2 cellular contexts compared by ENCODE assay signal in the genomic region with DNA sequence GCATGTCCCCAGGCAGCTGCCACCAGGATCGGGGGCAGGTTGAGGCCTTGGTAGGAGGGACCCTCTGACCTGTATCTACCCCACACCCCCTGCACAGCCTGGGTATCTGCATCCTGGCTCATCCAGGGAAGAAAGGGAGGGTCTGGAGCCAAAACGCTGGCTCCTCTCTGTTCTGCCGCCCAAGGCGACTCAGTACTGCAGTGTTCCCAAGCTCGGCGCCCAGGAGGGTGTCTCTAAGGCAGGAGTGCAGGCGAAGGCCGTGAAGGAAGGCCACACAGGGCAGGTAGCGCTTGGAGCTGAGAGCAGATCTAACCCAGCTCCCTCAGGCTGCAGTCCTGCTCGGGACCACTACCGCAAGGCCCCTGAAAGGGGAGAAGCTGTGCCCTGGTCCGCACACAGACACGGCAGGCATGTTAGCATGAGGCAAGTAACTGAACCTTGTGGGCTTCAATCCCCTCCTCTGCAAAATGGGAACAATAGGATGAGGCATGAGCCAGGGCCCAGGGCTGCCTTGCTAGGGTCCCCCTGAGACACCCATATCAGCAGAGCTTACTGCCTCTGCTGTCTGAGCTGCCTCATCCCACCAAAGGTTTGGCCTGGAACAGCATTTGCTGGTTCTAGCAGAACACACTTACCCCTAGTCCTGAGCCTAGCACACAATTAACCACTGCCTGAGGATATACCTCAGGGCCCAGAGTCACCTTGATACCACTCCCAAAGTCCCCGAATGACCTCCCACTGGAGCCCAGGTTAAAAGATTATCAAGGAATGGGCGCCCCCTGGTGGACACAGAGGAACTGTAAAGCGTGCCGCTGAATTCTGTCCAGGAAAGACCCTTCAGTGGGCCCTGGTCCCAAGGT.
TF ChIP-seq lines count a peak whose summit lies in the region.

No MANE protein-coding gene starts in this region.

TF ChIP-seq in GM23338, 12 proteins besides CTCF, POLR2A, EP300 and RAD21 (continued from another document):
- TF ChIP-seq EZH2 (IDR thresholded peaks at IDR 0.05; ENCODE audit: low read depth, unreplicated experiment) (no peak), NANOG (IDR thresholded peaks at IDR 0.05; ENCODE audit: borderline replicate concordance) (0 out of 2 replicates have a peak, but pooled peaks have one; percentile 6), CREB1 (CRISPR knock-in tag; IDR thresholded peaks at IDR 0.05; ENCODE audit: low read depth) (no peak), EZH2phosphoT487 (IDR thresholded peaks at IDR 0.05; ENCODE audit: unreplicated experiment) (no peak)

TF ChIP-seq in H1, 55 proteins besides CTCF, POLR2A, EP300 and RAD21 (continued from another document):
- TF ChIP-seq ZNF274 (IDR thresholded peaks at IDR 0.05; ENCODE audit: borderline replicate concordance, extremely low read depth, low read length) (no peak), HDAC2 (IDR thresholded peaks at IDR 0.05; ENCODE audit: borderline replicate concordance in 1 of 2, low read depth in 2 of 2, low read length in 2 of 2) (no peak), POLR2AphosphoS5 (IDR thresholded peaks at IDR 0.05; ENCODE audit: low read depth, low read length) (peak; percentile 83), EZH2 (IDR thresholded peaks at IDR 0.05; ENCODE audit: low read depth, low read length, severe bottlenecking) (no peak), TEAD4 (IDR thresholded peaks at IDR 0.05; ENCODE audit: low read depth, low read length) (no peak)
